18 cellular contexts compared by ENCODE assay signal in genomic region chr12:48973084-48973483, GRCh38. TPM values are rescaled to one million over a fixed set of nuclear protein-coding genes. Genes with fewer than 3 reads are reported as not detected.
A peak's percentile ranks its signal among the peaks of the same experiment; 100 is the strongest.
DNase-seq lines count a peak whose midpoint lies in the region; ATAC-seq and TF ChIP-seq lines count a peak whose summit lies in the region.
"Had no signal": no experiment of that assay in that cellular context is flagged by ENCODE, and none has a peak within 500 bp of the region (broad histone marks: within the 10 kb centered on the region; RNA-seq: fewer than 3 reads in every experiment).

No MANE protein-coding gene starts in this region.

- H3K9me3 ChIP-seq in right cardiac atrium (ENCODE audit: control insufficient read depth, low read length): no peaks in the 10 kb centered on the region
- H3K9me3 ChIP-seq in heart left ventricle: no peaks in the 10 kb centered on the region
- no peaks in the 10 kb centered on the region; the same call in 1 of the 2 replicates for H3K9me3 ChIP-seq in NT2/D1 (ENCODE audit: insufficient read depth, low read length)
- no peaks in the 10 kb centered on the region for H3K9me3 ChIP-seq in naive thymus-derived CD4-positive, alpha-beta T cell (ENCODE audit: control insufficient read depth in 2 of 3, low read length in 3 of 3)

- H3K27ac ChIP-seq in right cardiac atrium (ENCODE audit: low read length): peak overlapping the region; percentile 9
- H3K27ac ChIP-seq in heart left ventricle: no peak overlapping the region
- no peak overlapping the region for H3K27ac ChIP-seq in naive thymus-derived CD4-positive, alpha-beta T cell (ENCODE audit: low read depth, low read length)

- H3K27me3 Mint-ChIP-seq in naive thymus-derived CD4-positive, alpha-beta T cell: peaks cover 42 to 95% (median 52%) of the 10 kb centered on the region in 5 donors

- peak overlapping the region in 1 of 10 donors; percentile 12 for H3K4me3 Mint-ChIP-seq in naive thymus-derived CD4-positive, alpha-beta T cell

- H3K27me3 ChIP-seq in right cardiac atrium (ENCODE audit: control insufficient read depth, insufficient read depth) (no peaks in the 10 kb centered on the region), heart left ventricle (peaks cover 38 to 92% (median 84%) of the 10 kb centered on the region in 9 donors), NT2/D1 (ENCODE audit: insufficient read depth, insufficient read length) (peaks cover 57% of the 10 kb centered on the region)
- peaks cover 6 to 31% of the 10 kb centered on the region in 2 donors for H3K27me3 ChIP-seq in naive thymus-derived CD4-positive, alpha-beta T cell (ENCODE audit: control insufficient read depth in 2 of 2, insufficient read depth in 2 of 2, low read length in 2 of 2)

- ATAC-seq in right cardiac atrium: no peak
- ATAC-seq in heart left ventricle: no peak
- no peak for ATAC-seq in naive thymus-derived CD4-positive, alpha-beta T cell
- ATAC-seq in GM18909 (IDR thresholded peaks at IDR 0.05; ENCODE audit: poor library complexity, unreplicated experiment): no peak

- DNase-seq in right cardiac atrium (peak in 1 of 3 donors; percentile 58), heart left ventricle (no peak), NT2/D1 (ENCODE audit: low read depth, low spot score) (no peak), iPS-NIHi7 (ENCODE audit: extremely low spot score) (peak; percentile 1), mucosa of gallbladder (ENCODE audit: low spot score) (no peak)
- no peak for DNase-seq in naive thymus-derived CD4-positive, alpha-beta T cell
- DNase-seq: C1 segment of cervical spinal cord; CD8-positive, alpha-beta memory T cell; DMS79; Karpas-422; NCI-H1105; NCI-H1694; RPMI8226 had no signal

- intact Hi-C loops in right cardiac atrium (cut with DNase I) (no loop called here), heart left ventricle (cut with DNase I) (no loop called here)
- intact Hi-C loops in naive thymus-derived CD4-positive, alpha-beta T cell (cut with micrococcal nuclease): no loop called here

- peak overlapping the region; percentile 7 for H3K9ac ChIP-seq in NT2/D1 (ENCODE audit: insufficient read length, low read depth)

- CTCF ChIA-PET in naive thymus-derived CD4-positive, alpha-beta T cell (lab: Charles Lee): interaction anchor here (0.8 to 1.3 kb wide), 4 partner anchors 10 to 158 kb away, joined by 3 to 8 read pairs (median 3); partner anchors contain the start of gene ARF3

- H3K4me1 Mint-ChIP-seq in naive thymus-derived CD4-positive, alpha-beta T cell: peaks cover 23 to 42% (median 29%) of the 10 kb centered on the region in 7 donors

- no peak overlapping the region for H3K27ac Mint-ChIP-seq in naive thymus-derived CD4-positive, alpha-beta T cell
- H3K27ac Mint-ChIP-seq: H9, IgD-negative memory B cell had no signal

- H3K36me3 Mint-ChIP-seq in naive thymus-derived CD4-positive, alpha-beta T cell: no peaks in the 10 kb centered on the region
- H3K36me3 Mint-ChIP-seq: IgD-negative memory B cell had no signal

- H3K4me3 ChIP-seq in right cardiac atrium (ENCODE audit: low read length) (no peak overlapping the region), heart left ventricle (no peak overlapping the region), NT2/D1 (ENCODE audit: insufficient read length, low read depth) (no peak overlapping the region)
- H3K4me3 ChIP-seq in naive thymus-derived CD4-positive, alpha-beta T cell (ENCODE audit: low read length): no peak overlapping the region

- H3K4me1 ChIP-seq in right cardiac atrium (ENCODE audit: control insufficient read depth, insufficient read depth, low read length) (peaks cover 2% of the 10 kb centered on the region), heart left ventricle (peaks cover 0 to 44% (median 14%) of the 10 kb centered on the region in 12 donors), NT2/D1 (ENCODE audit: insufficient read depth, insufficient read length) (peaks cover 20% of the 10 kb centered on the region)
- H3K4me1 ChIP-seq in naive thymus-derived CD4-positive, alpha-beta T cell (ENCODE audit: control insufficient read depth in 2 of 2, insufficient read depth in 2 of 2, low read length in 2 of 2): peaks cover 26 to 44% of the 10 kb centered on the region in 2 donors

- POLR2A ChIA-PET in naive thymus-derived CD4-positive, alpha-beta T cell (lab: Charles Lee): no interaction called here

- TF ChIP-seq POLR2A in heart left ventricle (IDR thresholded peaks at IDR 0.05): no peak

- H3K36me3 ChIP-seq in heart left ventricle (no peaks in the 10 kb centered on the region), NT2/D1 (ENCODE audit: insufficient read depth, insufficient read length, low read length) (peaks cover 2% of the 10 kb centered on the region)
- H3K36me3 ChIP-seq in naive thymus-derived CD4-positive, alpha-beta T cell (ENCODE audit: control insufficient read depth in 2 of 3, insufficient read depth in 3 of 3, low read length in 3 of 3): no peaks in the 10 kb centered on the region

- no peak for TF ChIP-seq CTCF in heart left ventricle (IDR thresholded peaks at IDR 0.05)

- WGBS in right cardiac atrium: 27% methylated on average over 1 of the region's 1 CpG
- 22 to 53% (median 32%) methylated on average over 1 of the region's 1 CpG for WGBS in heart left ventricle, 4 donors

- H3K9me3 Mint-ChIP-seq in naive thymus-derived CD4-positive, alpha-beta T cell: peaks cover 0 to 2% (median 0%) of the 10 kb centered on the region in 11 donors
- H3K9me3 Mint-ChIP-seq: CD8-positive, alpha-beta memory T cell; IgD-negative memory B cell had no signal

RNA-seq across cellular contexts. Expression of gene WNT10B, which starts 1.5 kb away (rescaled TPM):
- 1 to 10 TPM in 1 of 4 donors, under 1 TPM in 3; 0.57 to 1.7 (median 0.73) TPM for total RNA-seq in right cardiac atrium
- 0.66 TPM for polyA plus RNA-seq in right cardiac atrium
- total RNA-seq in heart left ventricle: 1 to 10 TPM in 1 of 9 donors, under 1 TPM in 7, not detected in 1; 0.12 to 1.3 (median 0.22) TPM
- under 1 TPM; 0.08 to 0.28 TPM for polyA plus RNA-seq in heart left ventricle
- 0.58 TPM for total RNA-seq in mucosa of gallbladder
- 10 to 100 TPM in 1 of 5 experiments, 1 to 10 TPM in 4; 1.8 to 10.7 (median 7.5) TPM for total RNA-seq in naive thymus-derived CD4-positive, alpha-beta T cell
- under 1 TPM; 0.07 to 0.15 TPM for polyA plus RNA-seq in naive thymus-derived CD4-positive, alpha-beta T cell
- polyA plus RNA-seq: IgD-negative memory B cell had no signal

RNA-seq across cellular contexts. Expression of gene WNT1, which starts 5.0 kb away (rescaled TPM):
- not detected for total RNA-seq in right cardiac atrium
- polyA plus RNA-seq in right cardiac atrium: not detected
- total RNA-seq in heart left ventricle: under 1 TPM in 1 of 9 donors, not detected in 8; 0.29 TPM
- not detected for polyA plus RNA-seq in heart left ventricle
- total RNA-seq in mucosa of gallbladder: 0.29 TPM
- total RNA-seq in naive thymus-derived CD4-positive, alpha-beta T cell: 1 to 10 TPM in 1 of 5 experiments, under 1 TPM in 3, not detected in 1; 0.30 to 1.5 (median 0.49) TPM
- under 1 TPM in 1 of 2 donors, not detected in 1; 0.24 TPM for polyA plus RNA-seq in naive thymus-derived CD4-positive, alpha-beta T cell
- total RNA-seq: A673; CD8-positive, alpha-beta memory T cell; H9; NCI-H460 had no signal

RNA-seq across cellular contexts. Expression of gene ARF3, which starts 15.8 kb away (rescaled TPM):
- total RNA-seq in right cardiac atrium (10 to 100 TPM; 75.6 to 94.8 (median 80.6) TPM), heart left ventricle (100 to 1,000 TPM in 1 of 9 donors, 10 to 100 TPM in 8; 35.8 to 130 (median 54.0) TPM), mucosa of gallbladder (198 TPM)
- polyA plus RNA-seq in right cardiac atrium (65.0 TPM), heart left ventricle (10 to 100 TPM; 40.1 to 61.5 TPM)
- total RNA-seq in naive thymus-derived CD4-positive, alpha-beta T cell: 100 to 1,000 TPM in 1 of 5 experiments, 10 to 100 TPM in 4; 48.7 to 137 (median 56.1) TPM
- 10 to 100 TPM; 15.9 to 21.9 TPM for polyA plus RNA-seq in naive thymus-derived CD4-positive, alpha-beta T cell

RNA-seq across cellular contexts. Expression of gene DDN, which starts 26.1 kb away (rescaled TPM):
- 1 to 10 TPM in 2 of 4 donors, under 1 TPM in 2; 0.42 to 2.8 (median 1.1) TPM for total RNA-seq in right cardiac atrium
- polyA plus RNA-seq in right cardiac atrium: 1.6 TPM
- total RNA-seq in heart left ventricle: 1 to 10 TPM in 4 of 9 donors, under 1 TPM in 5; 0.40 to 2.8 (median 0.95) TPM
- under 1 TPM; 0.42 to 0.91 TPM for polyA plus RNA-seq in heart left ventricle
- 0.06 TPM for total RNA-seq in mucosa of gallbladder
- under 1 TPM in 3 of 5 experiments, not detected in 2; 0.19 to 0.71 (median 0.27) TPM for total RNA-seq in naive thymus-derived CD4-positive, alpha-beta T cell
- polyA plus RNA-seq in naive thymus-derived CD4-positive, alpha-beta T cell: not detected
- polyA plus RNA-seq: CD8-positive, alpha-beta memory T cell; IgD-negative memory B cell had no signal

RNA-seq across cellular contexts. Expression of gene PRKAG1, which starts 45.5 kb away (rescaled TPM):
- total RNA-seq in right cardiac atrium (10 to 100 TPM; 65.7 to 88.9 (median 80.7) TPM), heart left ventricle (100 to 1,000 TPM in 2 of 9 donors, 10 to 100 TPM in 7; 72.0 to 107 (median 98.6) TPM), mucosa of gallbladder (51.7 TPM)
- polyA plus RNA-seq in right cardiac atrium (72.4 TPM), heart left ventricle (10 to 100 TPM; 91.5 to 93.5 TPM)
- 10 to 100 TPM; 34.0 to 74.4 (median 50.6) TPM for total RNA-seq in naive thymus-derived CD4-positive, alpha-beta T cell
- 10 to 100 TPM; 39.4 to 49.6 TPM for polyA plus RNA-seq in naive thymus-derived CD4-positive, alpha-beta T cell
